21 cellular contexts compared by ENCODE assay signal in the genomic region with DNA sequence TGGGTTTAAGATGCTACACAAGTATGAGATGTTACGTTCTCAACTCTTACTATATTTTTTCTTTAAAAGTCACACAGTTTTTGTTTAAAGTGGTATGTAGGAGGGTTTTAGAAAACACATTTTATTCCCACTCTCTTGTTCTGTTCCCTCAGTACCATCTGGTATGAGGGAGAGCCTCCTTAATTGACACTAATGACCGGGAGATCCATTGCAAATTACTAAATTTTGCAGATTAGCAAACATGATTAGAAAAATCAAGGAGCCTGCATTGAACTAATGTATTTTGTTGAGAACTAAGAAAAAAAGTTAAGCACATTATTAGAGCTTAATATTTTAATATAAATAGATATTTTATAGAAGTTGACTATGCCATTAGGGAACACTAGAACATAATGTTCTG.
"Had no signal": no experiment of that assay in that cellular context is flagged by ENCODE, and none has a peak within 500 bp of the region (broad histone marks: within the 10 kb centered on the region; RNA-seq: fewer than 3 reads in every experiment).

No MANE protein-coding gene starts in this region.

- FAIRE-seq: colon, endothelial cell of umbilical vein, frontal cortex, islet of Langerhans, keratinocyte had no signal

- ATAC-seq: foreskin keratinocyte, gastroesophageal sphincter, heart right ventricle, left cardiac atrium, left lung, left ventricle myocardium superior, lower lobe of right lung, mucosa of descending colon had no signal

- DNase-seq: dermis blood vessel endothelial cell; dorsolateral prefrontal cortex; effector CD4-positive, alpha-beta T cell; effector memory CD4-positive, alpha-beta T cell; foreskin keratinocyte; head of caudate nucleus; heart right ventricle; hippocampal formation; left cardiac atrium; left lung; left ventricle myocardium superior; lower lobe of right lung; mesenchymal stem cell; mucosa of descending colon; naive B cell had no signal
